Comparison of ENCODE assay signal across 21 cellular contexts in the genomic region with DNA sequence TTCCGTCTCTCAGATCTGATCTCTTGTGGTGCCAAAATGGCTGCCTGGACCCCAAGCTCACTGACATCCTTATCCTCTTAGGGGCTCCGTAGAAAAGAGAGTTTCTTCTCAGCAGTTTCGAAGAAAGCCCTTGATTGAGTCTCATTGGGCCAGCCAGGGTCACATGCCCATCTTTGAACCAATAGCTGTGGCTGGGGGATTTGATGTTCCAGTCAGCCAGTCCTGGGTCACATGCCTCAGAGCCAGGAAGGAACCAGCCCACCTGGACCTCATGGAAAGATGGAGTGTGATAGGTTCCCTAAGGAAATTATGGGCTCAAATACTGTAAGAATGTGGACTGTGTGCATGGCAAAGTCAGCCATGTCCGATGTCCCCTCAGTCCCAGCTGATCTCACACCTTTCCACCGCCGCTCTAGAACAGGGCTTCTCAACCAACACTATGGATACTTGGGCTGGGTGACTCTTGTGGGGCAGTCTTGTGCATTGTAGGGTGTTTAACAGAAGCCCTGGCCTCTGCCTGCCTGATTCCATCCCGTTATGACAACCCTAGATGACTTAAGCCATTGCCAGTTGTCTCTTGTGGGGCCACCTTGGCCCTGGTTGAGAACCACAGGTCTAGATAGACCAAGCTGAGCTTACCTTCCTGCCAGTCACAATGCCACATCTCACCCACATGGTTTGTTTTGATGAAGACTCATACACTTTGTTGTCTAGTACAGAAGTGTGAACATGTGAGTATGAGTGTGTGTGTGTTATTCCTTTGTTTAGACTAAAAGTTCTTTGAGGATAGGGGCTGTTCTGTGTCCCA.
"Had no signal": no experiment of that assay in that cellular context is flagged by ENCODE, and none has a peak within 500 bp of the region (broad histone marks: within the 10 kb centered on the region; RNA-seq: fewer than 3 reads in every experiment).

No MANE protein-coding gene starts in this region.

- H3K9me3 ChIP-seq: gastrocnemius medialis, heart left ventricle, mucosa of descending colon, neutrophil, thoracic aorta, upper lobe of left lung had no signal

- H3K9me3 Mint-ChIP-seq: activated naive CD4-positive, alpha-beta T cell treated with anti-CD3 and anti-CD28 coated beads for 36 hours; activated T-helper 17 cell treated with anti-CD3 and anti-CD28 coated beads, Interleukin-2, amount 50 U/mL, for 72 hours; memory B cell; naive thymus-derived CD4-positive, alpha-beta T cell had no signal

- H3K4me1 Mint-ChIP-seq: activated T-helper 17 cell treated with anti-CD3 and anti-CD28 coated beads, Interleukin-2, amount 50 U/mL, for 72 hours; naive thymus-derived CD4-positive, alpha-beta T cell had no signal

- ATAC-seq: activated T-helper 17 cell treated with anti-CD3 and anti-CD28 coated beads, Interleukin-2, amount 50 U/mL, for 72 hours; esophagus mucosa; mucosa of descending colon; naive thymus-derived CD4-positive, alpha-beta T cell had no signal

- DNase-seq: activated CD4-positive, alpha-beta T cell treated with anti-CD3 and anti-CD28 coated beads for 1 hour; activated CD4-positive, alpha-beta T cell treated with anti-CD3 and anti-CD28 coated beads, Interleukin-2, amount 50 U/mL, for 48 hours; activated naive CD4-positive, alpha-beta T cell treated with anti-CD3 and anti-CD28 coated beads for 36 hours; activated T-cell treated with anti-CD3 and anti-CD28 coated beads for 4 hours; cerebellar nuclear complex; effector CD4-positive, alpha-beta T cell; left ventricle myocardium superior; mucosa of descending colon; naive thymus-derived CD4-positive, alpha-beta T cell; small intestine; stimulated activated CD4-positive, alpha-beta T cell treated with anti-CD3 and anti-CD28 coated beads, Interleukin-4, amount 100 ng/mL, for 1 hour; T1000 had no signal

- H3K27me3 ChIP-seq: gastrocnemius medialis, heart left ventricle, upper lobe of left lung had no signal

- H3K36me3 ChIP-seq: gastrocnemius medialis, neutrophil, thoracic aorta had no signal

- H3K27ac Mint-ChIP-seq: activated naive CD4-positive, alpha-beta T cell treated with anti-CD3 and anti-CD28 coated beads for 36 hours; activated T-helper 17 cell treated with anti-CD3 and anti-CD28 coated beads, Interleukin-2, amount 50 U/mL, for 72 hours; memory B cell; naive thymus-derived CD4-positive, alpha-beta T cell; progenitor cell of endocrine pancreas had no signal

- H3K36me3 Mint-ChIP-seq: memory B cell; naive thymus-derived CD4-positive, alpha-beta T cell had no signal

- H3K4me3 ChIP-seq: gastrocnemius medialis, mucosa of descending colon, thoracic aorta, upper lobe of left lung had no signal

- H3K27ac ChIP-seq: gastrocnemius medialis, neutrophil, thoracic aorta, upper lobe of left lung had no signal

- H3K4me3 Mint-ChIP-seq: activated naive CD4-positive, alpha-beta T cell treated with anti-CD3 and anti-CD28 coated beads for 36 hours; activated T-helper 17 cell treated with anti-CD3 and anti-CD28 coated beads, Interleukin-2, amount 50 U/mL, for 72 hours; memory B cell; naive thymus-derived CD4-positive, alpha-beta T cell had no signal
